Comparison of ENCODE assay signal across 13 cellular contexts in genomic region chr22:33105501-33105911, GRCh38. TPM values are rescaled to one million over a fixed set of nuclear protein-coding genes. Genes with fewer than 3 reads are reported as not detected.
DNase-seq lines count a peak whose midpoint lies in the region; ATAC-seq and TF ChIP-seq lines count a peak whose summit lies in the region.
"Had no signal": no experiment of that assay in that cellular context is flagged by ENCODE, and none has a peak within 500 bp of the region (broad histone marks: within the 10 kb centered on the region; RNA-seq: fewer than 3 reads in every experiment).

No MANE protein-coding gene starts in this region.

- in situ Hi-C loops in Caki2 (cut with HindIII; ENCODE audit: low pct_unique_long_range_greater_than_20kb, low sequenced_read_pairs) = no loop called here

- H3K4me3 ChIP-seq in epithelial cell of esophagus (ENCODE audit: low read length) = no peak overlapping the region

- peaks cover 2% of the 10 kb centered on the region for H3K27me3 Mint-ChIP-seq in nephron progenitor cell (ENCODE audit: low read depth, poor library complexity)

- H3K9me3 Mint-ChIP-seq in nephron progenitor cell = peaks cover 16% of the 10 kb centered on the region

- H3K36me3 Mint-ChIP-seq in nephron progenitor cell (ENCODE audit: low read depth) = no peaks in the 10 kb centered on the region

- H3K27ac Mint-ChIP-seq in nephron progenitor cell = no peak overlapping the region
- H3K27ac Mint-ChIP-seq: activated CD4-positive, alpha-beta T cell treated with anti-CD3 and anti-CD28 coated beads for 36 hours had no signal

- no peak for ATAC-seq in HG02678 (IDR thresholded peaks at IDR 0.05; ENCODE audit: unreplicated experiment)
- ATAC-seq: activated CD4-positive, alpha-beta T cell treated with anti-CD3 and anti-CD28 coated beads for 36 hours; PC-3; right cardiac atrium had no signal

- peak; percentile 24 for DNase-seq in Caki2 (ENCODE audit: low read depth)
- DNase-seq in NCI-H2029 treated with DMSO at 0.1 percent for 48 hours (lab: John Stamatoyannopoulos, UW) = peak; percentile 49
- peak; percentile 24 for DNase-seq in epithelial cell of esophagus (ENCODE audit: low read depth)
- DNase-seq in nephron progenitor cell = peak; percentile 8
- DNase-seq in glomerular visceral epithelial cell (ENCODE audit: extremely low spot score) = no peak
- DNase-seq in activated CD8-positive, alpha-beta memory T cell treated with anti-CD3 and anti-CD28 coated beads, Interleukin-2, amount 50 U/mL, for 4 hours = no peak
- no peak for DNase-seq in LoVo (ENCODE audit: low spot score)
- DNase-seq: activated CD4-positive, alpha-beta T cell treated with anti-CD3 and anti-CD28 coated beads for 36 hours; NCI-H2081 treated with DMSO at 0.1 percent for 48 hours; PC-3 had no signal

- TF ChIP-seq CTCF in epithelial cell of esophagus (IDR thresholded peaks at IDR 0.05; ENCODE audit: insufficient read depth, low read depth, low read length, missing control alignments) (no peak), nephron progenitor cell (IDR thresholded peaks at IDR 0.05) (no peak)

- no peak overlapping the region for H3K4me3 Mint-ChIP-seq in nephron progenitor cell
- H3K4me3 Mint-ChIP-seq: activated CD4-positive, alpha-beta T cell treated with anti-CD3 and anti-CD28 coated beads for 36 hours had no signal

- H3K4me1 Mint-ChIP-seq in nephron progenitor cell = peaks cover 27% of the 10 kb centered on the region
- H3K4me1 Mint-ChIP-seq: activated CD4-positive, alpha-beta T cell treated with anti-CD3 and anti-CD28 coated beads for 36 hours had no signal

RNA-seq across cellular contexts. Expression of gene SYN3, which starts 47.3 kb away (rescaled TPM):
- total RNA-seq in Caki2 (2014; rRNA removed; shearing (Covaris generic); ENCODE audit: low replicate concordance) = not detected in 2 replicates
- total RNA-seq: activated CD4-positive, alpha-beta T cell treated with anti-CD3 and anti-CD28 coated beads for 36 hours; PC-3; T-helper 1 cell treated with Interleukin-12 subunit alpha and Interleukin-12 subunit beta and Interleukin-4 antibody, amounts not matched to agents 30 ng/mL and 1 ng/mL, for 36 hours had no signal

Comparison
In these comparisons a context has a peak if more than half of its experiments do, and no peak if none do; other contexts are left out.
1. DNase-seq: peak in Caki2 (single experiment), NCI-H2029 treated with DMSO at 0.1 percent for 48 hours (single experiment), epithelial cell of esophagus (single experiment) and nephron progenitor cell (single experiment); none in glomerular visceral epithelial cell (single experiment), activated CD8-positive, alpha-beta memory T cell treated with anti-CD3 and anti-CD28 coated beads, Interleukin-2, amount 50 U/mL, for 4 hours (single experiment) and LoVo (single experiment).